ENCODE assay signal across 9 cellular contexts in the genomic region with DNA sequence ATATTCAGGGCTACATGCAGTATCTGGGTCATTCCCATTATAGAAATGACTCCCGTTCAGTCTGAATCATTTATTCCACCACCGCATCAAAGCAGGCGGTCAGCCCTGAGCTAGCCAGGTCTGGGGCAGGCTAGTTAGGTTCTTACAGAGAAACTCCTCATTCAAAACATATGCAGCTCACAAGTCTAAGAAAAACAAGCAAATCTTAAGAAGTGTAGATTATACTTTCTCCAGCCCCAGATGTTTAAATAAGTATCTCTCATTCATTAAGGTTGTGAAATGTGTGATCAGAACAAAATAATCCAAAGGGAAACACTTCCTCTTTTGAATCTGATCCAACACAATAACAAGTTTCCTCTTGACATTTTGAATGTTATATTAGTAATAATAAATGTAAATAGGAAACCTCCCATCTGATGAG.
DNase-seq lines count a peak whose midpoint lies in the region; ATAC-seq, FAIRE-seq and TF ChIP-seq lines count a peak whose summit lies in the region.
"Had no signal": no experiment of that assay in that cellular context is flagged by ENCODE, and none has a peak within 500 bp of the region (broad histone marks: within the 10 kb centered on the region; RNA-seq: fewer than 3 reads in every experiment).

No MANE protein-coding gene starts in this region.

- POLR2A ChIA-PET in PC-9 (lab: Charles Lee; ENCODE audit: unreplicated experiment) = no interaction called here

- no peak overlapping the region for H2AFZ ChIP-seq in PC-9

- peak overlapping the region; percentile 90 for H3K4me3 Mint-ChIP-seq in neural crest cell

- H3K9me2 ChIP-seq in PC-9 (ENCODE audit: insufficient read depth) = no peaks in the 10 kb centered on the region

- H3K36me3 Mint-ChIP-seq in neural crest cell (ENCODE audit: low read depth) = no peaks in the 10 kb centered on the region

- WGBS in small intestine, 3 donors = 41 to 78% (median 55%) methylated on average over 3 of the region's 3 CpGs

- BruUV-seq in PC-9 (replicated peaks; lab: Mats Ljungman, UMichigan) = no TSS peak

- H3K36me3 ChIP-seq in PC-9 (ENCODE audit: low read depth) = peaks cover 12% of the 10 kb centered on the region
- H3K36me3 ChIP-seq in small intestine (ENCODE audit: control insufficient read depth in 2 of 2, insufficient read depth in 2 of 2, low read length in 2 of 2) = no peaks in the 10 kb centered on the region

- no peak overlapping the region for H3K27ac Mint-ChIP-seq in neural crest cell (ENCODE audit: unreplicated experiment)

- no peak for ATAC-seq in GM18517 (IDR thresholded peaks at IDR 0.05; ENCODE audit: unreplicated experiment)
- ATAC-seq in GM21529 (IDR thresholded peaks at IDR 0.05; ENCODE audit: unreplicated experiment) = no peak

- no peaks in the 10 kb centered on the region for H3K9me3 Mint-ChIP-seq in neural crest cell

- H3K4me1 ChIP-seq in PC-9 (replicated peaks; ENCODE audit: insufficient read depth) (peaks cover 59% of the 10 kb centered on the region), small intestine (ENCODE audit: control insufficient read depth in 2 of 2, insufficient read depth in 1 of 2, low read depth in 1 of 2, low read length in 1 of 2) (peaks cover 0 to 7% of the 10 kb centered on the region in 2 donors)

- H3F3A ChIP-seq in PC-9 (ENCODE audit: insufficient read depth, low read depth) = peaks cover 26% of the 10 kb centered on the region

- H4K20me1 ChIP-seq in PC-9 (ENCODE audit: insufficient read depth) = no peaks in the 10 kb centered on the region

- H3K79me2 ChIP-seq in PC-9 (ENCODE audit: low read depth) = peaks cover 22% of the 10 kb centered on the region; the same call in 1 of the 2 replicates

- peaks cover 48% of the 10 kb centered on the region for H3K4me1 Mint-ChIP-seq in neural crest cell

- H3K27me3 Mint-ChIP-seq in neural crest cell (ENCODE audit: low read depth) = no peaks in the 10 kb centered on the region

- no peak overlapping the region for H3K4me2 ChIP-seq in PC-9

- intact Hi-C loops in PC-9 (cut with micrococcal nuclease; ENCODE audit: unreplicated experiment) = loop anchor here (10.0 kb wide), 1 partner anchor 49 kb away; no protein-coding TSS in a partner anchor

- peak overlapping the region; percentile 41 for H3K27ac ChIP-seq in PC-9
- peak overlapping the region in 1 of 2 donors; percentile 70 for H3K27ac ChIP-seq in small intestine (ENCODE audit: low read depth in 1 of 2, low read length in 1 of 2)

- CTCF ChIA-PET in PC-9 (lab: Charles Lee) = no interaction called here

- FAIRE-seq in small intestine (lab: Jason Lieb, UNC) = no peak
- FAIRE-seq: GM18507 had no signal

- H3K9me3 ChIP-seq in PC-9 (ENCODE audit: insufficient read depth, low read depth) = no peaks in the 10 kb centered on the region
- no peaks in the 10 kb centered on the region for H3K9me3 ChIP-seq in small intestine (ENCODE audit: control insufficient read depth, low read depth)

- H3K4me3 ChIP-seq in PC-9 (no peak overlapping the region), cardiac fibroblast (replicated peaks in 1 of 2; ENCODE audit: low read depth in 2 of 2, low read length in 2 of 2) (peak overlapping the region; percentile 27 to 63), small intestine (ENCODE audit: low read depth in 1 of 2, low read length in 2 of 2) (no peak overlapping the region)

- TF ChIP-seq CTCF in PC-9 (conservative IDR thresholded peaks at IDR 0.05) = no peak
- no peak for TF ChIP-seq CTCF in cardiac fibroblast (IDR thresholded peaks at IDR 0.05; ENCODE audit: low read depth, low read length)
- no peak for TF ChIP-seq CTCF in neural crest cell (conservative IDR thresholded peaks at IDR 0.05)

- DNase-seq in AML-193 (lab: John Stamatoyannopoulos, UW) = peak; percentile 21 to 48
- DNase-seq in PC-9 = no peak
- DNase-seq in cardiac fibroblast (ENCODE audit: low read depth in 2 of 2) = peak; percentile 63 to 91
- DNase-seq in neural crest cell (ENCODE audit: low read depth, low spot score) = no peak
- no peak for DNase-seq in NCI-H2171 treated with DMSO at 0.1 percent for 48 hours (lab: John Stamatoyannopoulos, UW)
- DNase-seq in small intestine = no peak

- H3K27me3 ChIP-seq in PC-9 (ENCODE audit: insufficient read depth, low read depth) (no peaks in the 10 kb centered on the region), small intestine (ENCODE audit: control insufficient read depth in 2 of 2, insufficient read depth in 2 of 2, low read length in 2 of 2) (no peaks in the 10 kb centered on the region)

Comparison
In these comparisons a context has a peak if more than half of its experiments do, and no peak if none do; other contexts are left out.
1. DNase-seq: peak in AML-193 (2 of 2) and cardiac fibroblast (2 of 2); none in PC-9 (0 of 2), neural crest cell (single experiment), NCI-H2171 treated with DMSO at 0.1 percent for 48 hours (single experiment) and small intestine (single experiment).
2. H3K4me3 ChIP-seq: peak in cardiac fibroblast (2 of 2); none in PC-9 (single experiment) and small intestine (0 of 2).